10 cellular contexts compared by ENCODE assay signal in the genomic region with DNA sequence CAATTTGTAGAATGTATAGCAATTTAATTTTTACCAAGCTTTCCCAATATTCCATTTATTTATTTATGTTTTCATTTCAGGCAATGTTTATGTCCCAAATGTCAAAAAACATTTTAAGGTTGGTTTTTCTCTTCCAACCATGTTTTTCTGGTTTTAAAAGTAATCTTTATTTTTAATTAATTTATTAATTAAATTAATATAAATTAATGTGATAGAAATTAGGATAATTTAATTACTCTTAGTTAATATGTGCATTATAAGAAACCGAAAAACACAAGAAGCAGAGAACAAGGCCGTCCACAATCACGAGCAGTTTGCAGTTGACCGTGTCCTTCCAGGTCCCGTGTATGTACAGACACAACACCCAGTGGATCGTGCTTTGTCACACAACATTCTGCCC. TPM values are rescaled to one million over a fixed set of nuclear protein-coding genes. Genes with fewer than 3 reads are reported as not detected.
"Had no signal": no experiment of that assay in that cellular context is flagged by ENCODE, and none has a peak within 500 bp of the region (broad histone marks: within the 10 kb centered on the region; RNA-seq: fewer than 3 reads in every experiment).

No MANE protein-coding gene starts in this region.

- ATAC-seq: HCT116, HepG2 had no signal

- H3K4me3 ChIP-seq: GM23248, HAP-1 had no signal

- H3K27ac Mint-ChIP-seq: HFFc6, IgD-negative memory B cell had no signal

- FAIRE-seq: HepG2 had no signal

- H3K27ac ChIP-seq: GM23248, HL-60 had no signal

- DNase-seq: GM23248, GOT3, H7, HFFc6, KG1 had no signal

- H3K9me3 Mint-ChIP-seq: HFFc6, IgD-negative memory B cell had no signal

- H3K36me3 Mint-ChIP-seq: IgD-negative memory B cell had no signal

- H3K4me3 Mint-ChIP-seq: HFFc6, IgD-negative memory B cell had no signal

- H3K27me3 Mint-ChIP-seq: IgD-negative memory B cell had no signal

- H3K36me3 ChIP-seq: HAP-1 had no signal

- H3K9me3 ChIP-seq: HAP-1 had no signal

RNA-seq across cellular contexts. Expression of a gene that starts 36.8 kb away (rescaled TPM):
- total RNA-seq: HepG2 had no signal
